In genomic region chr6:149015224-149015876, GRCh38 we compare ENCODE assay signal across 18 cellular contexts.
DNase-seq lines count a peak whose midpoint lies in the region; ATAC-seq, FAIRE-seq and TF ChIP-seq lines count a peak whose summit lies in the region.
"Had no signal": no experiment of that assay in that cellular context is flagged by ENCODE, and none has a peak within 500 bp of the region (broad histone marks: within the 10 kb centered on the region; RNA-seq: fewer than 3 reads in every experiment).

No MANE protein-coding gene starts in this region.

- H3K4me1 ChIP-seq in HepG2 (ENCODE audit: insufficient read depth, low read length) = no peaks in the 10 kb centered on the region
- no peaks in the 10 kb centered on the region for H3K4me1 ChIP-seq in right lobe of liver
- H3K4me1 ChIP-seq in astrocyte (ENCODE audit: insufficient read depth, low read length) = peaks cover 31% of the 10 kb centered on the region
- peaks cover 14% of the 10 kb centered on the region for H3K4me1 ChIP-seq in foreskin keratinocyte
- H3K4me1 ChIP-seq: breast epithelium had no signal

- H3K27me3 Mint-ChIP-seq in astrocyte (ENCODE audit: low read depth, unreplicated experiment) (no peaks in the 10 kb centered on the region), Calu3 (ENCODE audit: unreplicated experiment) (no peaks in the 10 kb centered on the region)
- H3K27me3 Mint-ChIP-seq: activated CD8-positive, alpha-beta T cell treated with anti-CD3 and anti-CD28 coated beads for 36 hours had no signal

- H2AFZ ChIP-seq in HepG2 (ENCODE audit: low read length) = no peak overlapping the region
- H2AFZ ChIP-seq in astrocyte (ENCODE audit: low read depth, low read length) = no peak overlapping the region

- no peaks in the 10 kb centered on the region for H3K36me3 ChIP-seq in HepG2 (replicated peaks in 1 of 2; ENCODE audit: control insufficient read depth in 1 of 2, insufficient read depth in 2 of 2, low read length in 2 of 2)
- no peaks in the 10 kb centered on the region for H3K36me3 ChIP-seq in right lobe of liver
- no peaks in the 10 kb centered on the region for H3K36me3 ChIP-seq in astrocyte (ENCODE audit: insufficient read depth, low read length)
- H3K36me3 ChIP-seq: breast epithelium had no signal

- no peak overlapping the region for H3K9ac ChIP-seq in HepG2 (ENCODE audit: insufficient read depth, low read depth, low read length)
- H3K9ac ChIP-seq in astrocyte (ENCODE audit: low read length) = peak overlapping the region; percentile 36
- H3K9ac ChIP-seq: KMS-11 had no signal

- FAIRE-seq in HepG2 (lab: Jason Lieb, UNC) (no peak), astrocyte (lab: Jason Lieb, UNC) (peak; percentile 75)
- FAIRE-seq: D721Med, endometrium had no signal

- no peak for TF ChIP-seq CTCF in HepG2 (CRISPR knock-in tag; IDR thresholded peaks at IDR 0.05)
- TF ChIP-seq CTCF in right lobe of liver (IDR thresholded peaks at IDR 0.05) = no peak
- TF ChIP-seq CTCF in astrocyte (IDR thresholded peaks at IDR 0.05; ENCODE audit: insufficient read depth, low read depth, low read length) = no peak
- no peak for TF ChIP-seq CTCF in fibroblast of villous mesenchyme (IDR thresholded peaks at IDR 0.05; ENCODE audit: insufficient read depth, low read depth, low read length)
- TF ChIP-seq CTCF in Calu3 (IDR thresholded peaks at IDR 0.05; ENCODE audit: unreplicated experiment) = no peak
- TF ChIP-seq CTCF in foreskin keratinocyte (conservative IDR thresholded peaks at IDR 0.05) = no peak

- POLR2A ChIA-PET in HepG2 (lab: Yijun Ruan, JAX) = no interaction called here

- BruUV-seq in HepG2 (replicated peaks; lab: Mats Ljungman, UMichigan) = no TSS peak
- BruUV-seq in Calu3 (replicated peaks; lab: Mats Ljungman, UMichigan) = no TSS peak

- no peaks in the 10 kb centered on the region for H3K36me3 Mint-ChIP-seq in astrocyte (ENCODE audit: low read depth, unreplicated experiment)
- H3K36me3 Mint-ChIP-seq in Calu3 (ENCODE audit: insufficient read depth, unreplicated experiment) = no peaks in the 10 kb centered on the region

- in situ Hi-C loops in HepG2 (cut with HindIII; ENCODE audit: extremely low pct_ligation_motif_present, low pct_unique_long_range_greater_than_20kb) = no loop called here

- TF ChIP-seq POLR2A in HepG2 (IDR thresholded peaks at IDR 0.05; ENCODE audit: insufficient read depth in 1 of 2, low read depth in 2 of 2, low read length in 2 of 2) = no peak
- no peak for TF ChIP-seq POLR2A in right lobe of liver (IDR thresholded peaks at IDR 0.05)

- H3K27ac Mint-ChIP-seq in astrocyte (ENCODE audit: unreplicated experiment) (peak overlapping the region; percentile 81), Calu3 (ENCODE audit: unreplicated experiment) (no peak overlapping the region)
- H3K27ac Mint-ChIP-seq: activated CD8-positive, alpha-beta T cell treated with anti-CD3 and anti-CD28 coated beads for 36 hours had no signal

- DNase-seq in HepG2 (ENCODE audit: low spot score) (no peak), right lobe of liver (no peak), astrocyte (ENCODE audit: low read depth) (peak; percentile 66), fibroblast of villous mesenchyme (ENCODE audit: low read depth) (peak; percentile 71), Calu3 (no peak), hypothalamus (lab: John Stamatoyannopoulos, UW) (no peak), SKM-1 (lab: John Stamatoyannopoulos, UW; ENCODE audit: unreplicated experiment) (no peak), foreskin keratinocyte (no peak)
- DNase-seq: 8988T; activated CD8-positive, alpha-beta T cell treated with anti-CD3 and anti-CD28 coated beads for 36 hours; activated effector memory CD4-positive, alpha-beta T cell treated with anti-CD3 and anti-CD28 coated beads, Interleukin-2, amount 50 U/mL, for 16 hours; NCI-H146; NCI-H526 had no signal

- H3K27ac ChIP-seq in HepG2 (ENCODE audit: extremely low read length, insufficient read depth, low read length) = no peak overlapping the region
- H3K27ac ChIP-seq in right lobe of liver = no peak overlapping the region
- peak overlapping the region; percentile 77 for H3K27ac ChIP-seq in astrocyte (ENCODE audit: low read depth, low read length)
- H3K27ac ChIP-seq in foreskin keratinocyte = no peak overlapping the region
- H3K27ac ChIP-seq: breast epithelium, KMS-11 had no signal

- H3K9me3 Mint-ChIP-seq in astrocyte (ENCODE audit: unreplicated experiment) = peaks cover 2% of the 10 kb centered on the region
- no peaks in the 10 kb centered on the region for H3K9me3 Mint-ChIP-seq in Calu3 (ENCODE audit: low read depth, unreplicated experiment)
- H3K9me3 Mint-ChIP-seq: activated CD8-positive, alpha-beta T cell treated with anti-CD3 and anti-CD28 coated beads for 36 hours had no signal

- H4K20me1 ChIP-seq in HepG2 (ENCODE audit: insufficient read depth, low read length) = no peaks in the 10 kb centered on the region
- H4K20me1 ChIP-seq in astrocyte (ENCODE audit: insufficient read depth, low read length) = no peaks in the 10 kb centered on the region

- H3K4me1 Mint-ChIP-seq in astrocyte (ENCODE audit: low read depth, unreplicated experiment) (peaks cover 30% of the 10 kb centered on the region), Calu3 (ENCODE audit: low read depth, unreplicated experiment) (peaks cover 2% of the 10 kb centered on the region)

- H3K27me3 ChIP-seq in HepG2 (ENCODE audit: control insufficient read depth in 1 of 2, insufficient read depth in 2 of 2, low read length in 2 of 2) (peaks cover 4 to 23% of the 10 kb centered on the region in 2 experiments; a peak in 3 of 5 replicates), right lobe of liver (no peaks in the 10 kb centered on the region), astrocyte (ENCODE audit: insufficient read depth, low read length) (no peaks in the 10 kb centered on the region), foreskin keratinocyte (no peaks in the 10 kb centered on the region)
- H3K27me3 ChIP-seq: breast epithelium had no signal

- TF ChIP-seq RAD21 in HepG2 (CRISPR knock-in tag; IDR thresholded peaks at IDR 0.05) = no peak

- H3K79me2 ChIP-seq in HepG2 (ENCODE audit: insufficient read depth, low read length) (no peaks in the 10 kb centered on the region), astrocyte (ENCODE audit: insufficient read depth, low read length) (no peaks in the 10 kb centered on the region)

- H3K4me3 ChIP-seq in HepG2 (replicated peaks in 1 of 3; ENCODE audit: insufficient read depth in 1 of 3, low read depth in 2 of 3, low read length in 3 of 3) (no peak overlapping the region), right lobe of liver (no peak overlapping the region), astrocyte (ENCODE audit: insufficient read depth, low read depth, low read length) (no peak overlapping the region), fibroblast of villous mesenchyme (ENCODE audit: low read depth, low read length) (no peak overlapping the region)
- H3K4me3 ChIP-seq: breast epithelium, lung had no signal

- CTCF ChIA-PET in HepG2 (lab: Yijun Ruan, JAX; ENCODE audit: low intra/inter-chr PET ratio, low total read pairs) (no interaction called here), Calu3 (lab: Charles Lee) (no interaction called here)

- H3K9me3 ChIP-seq in HepG2 (ENCODE audit: low read length) (no peaks in the 10 kb centered on the region), right lobe of liver (no peaks in the 10 kb centered on the region), astrocyte (ENCODE audit: insufficient read depth, low read depth, low read length) (no peaks in the 10 kb centered on the region)
- H3K9me3 ChIP-seq: breast epithelium had no signal

- WGBS in HepG2 (ENCODE audit: low lambda C conversion rate) = 31% methylated on average over 5 of the region's 5 CpGs
- 51% methylated on average over 5 of the region's 5 CpGs for WGBS in right lobe of liver (ENCODE audit: insufficient coverage, low coverage, low lambda C conversion rate, missing lambda C conversion rate)

- no peak for ATAC-seq in HepG2
- ATAC-seq in right lobe of liver = no peak
- ATAC-seq in foreskin keratinocyte = no peak
- ATAC-seq: activated CD8-positive, alpha-beta T cell treated with anti-CD3 and anti-CD28 coated beads for 36 hours had no signal

- H3K4me3 Mint-ChIP-seq in astrocyte (ENCODE audit: unreplicated experiment) = no peak overlapping the region
- H3K4me3 Mint-ChIP-seq in Calu3 (ENCODE audit: low read depth, unreplicated experiment) = no peak overlapping the region
- H3K4me3 Mint-ChIP-seq: activated CD8-positive, alpha-beta T cell treated with anti-CD3 and anti-CD28 coated beads for 36 hours had no signal

- H3K4me2 ChIP-seq in HepG2 (ENCODE audit: low read depth, low read length) (no peak overlapping the region), astrocyte (ENCODE audit: low read length) (peak overlapping the region; percentile 72)
- H3K4me2 ChIP-seq: KMS-11 had no signal

- intact Hi-C loops in HepG2 (cut with micrococcal nuclease; ENCODE audit: unreplicated experiment) (no loop called here), right lobe of liver (cut with DNase I) (no loop called here), Calu3 (cut with micrococcal nuclease; ENCODE audit: unreplicated experiment) (no loop called here)

- TF ChIP-seq EP300 in HepG2 (IDR thresholded peaks at IDR 0.05; ENCODE audit: low read depth in 2 of 2, low read length in 2 of 2) = no peak
- TF ChIP-seq EP300 in HepG2 (CRISPR knock-in tag; IDR thresholded peaks at IDR 0.05; ENCODE audit: borderline replicate concordance) = no peak

TF ChIP-seq in HepG2, 621 proteins besides CTCF, POLR2A, EP300 and RAD21:
- TF ChIP-seq CEBPB (IDR thresholded peaks at IDR 0.05; ENCODE audit: borderline replicate concordance, low read depth, low read length) (peak; percentile 85), TBX3 (IDR thresholded peaks at IDR 0.05; ENCODE audit: borderline replicate concordance) (no peak), CEBPG (CRISPR knock-in tag; IDR thresholded peaks at IDR 0.05) (peak; percentile 35; the same call in 1 of the 2 replicates)

Comparison
In these comparisons a context has a peak if more than half of its experiments do, and no peak if none do; other contexts are left out.
1. DNase-seq: peak in astrocyte (single experiment) and fibroblast of villous mesenchyme (single experiment); none in HepG2 (single experiment), right lobe of liver (0 of 3), Calu3 (single experiment), hypothalamus (0 of 51), SKM-1 (single experiment) and foreskin keratinocyte (0 of 2).